ENCODE assay signal across 1 cellular context in genomic region chr2:136020831-136021230, GRCh38.
TF ChIP-seq lines count a peak whose summit lies in the region.

No MANE protein-coding gene starts in this region.

TF ChIP-seq in GM12878, 131 proteins besides CTCF, POLR2A, EP300 and RAD21 (continued from another document):
- TF ChIP-seq ZNF687 (IDR thresholded peaks at IDR 0.05) (peak; percentile 70; the same call in 1 of the 2 replicates), NR2C1 (IDR thresholded peaks at IDR 0.05) (peak; percentile 89), SREBF2 (IDR thresholded peaks at IDR 0.05; ENCODE audit: low read length) (no peak), EZH2 (IDR thresholded peaks at IDR 0.05; ENCODE audit: borderline replicate concordance, control insufficient read depth, low read depth, low read length) (no peak), NR2C2 (IDR thresholded peaks at IDR 0.05; ENCODE audit: borderline replicate concordance, control insufficient read depth, insufficient read length, low read depth) (peak; percentile 53), SMARCA5 (IDR thresholded peaks at IDR 0.05) (no peak), PAX5 (IDR thresholded peaks at IDR 0.05; ENCODE audit: borderline replicate concordance, low read depth, low read length) (peak; percentile 31; the same call in 1 of the 2 replicates), CEBPZ (IDR thresholded peaks at IDR 0.05; ENCODE audit: low read depth, low read length) (no peak), ZZZ3 (IDR thresholded peaks at IDR 0.05; ENCODE audit: control insufficient read depth, insufficient read length, low read depth) (no peak), MLLT1 (IDR thresholded peaks at IDR 0.05) (no peak)
